Comparison of ENCODE assay signal across 1 cellular context in the genomic region with DNA sequence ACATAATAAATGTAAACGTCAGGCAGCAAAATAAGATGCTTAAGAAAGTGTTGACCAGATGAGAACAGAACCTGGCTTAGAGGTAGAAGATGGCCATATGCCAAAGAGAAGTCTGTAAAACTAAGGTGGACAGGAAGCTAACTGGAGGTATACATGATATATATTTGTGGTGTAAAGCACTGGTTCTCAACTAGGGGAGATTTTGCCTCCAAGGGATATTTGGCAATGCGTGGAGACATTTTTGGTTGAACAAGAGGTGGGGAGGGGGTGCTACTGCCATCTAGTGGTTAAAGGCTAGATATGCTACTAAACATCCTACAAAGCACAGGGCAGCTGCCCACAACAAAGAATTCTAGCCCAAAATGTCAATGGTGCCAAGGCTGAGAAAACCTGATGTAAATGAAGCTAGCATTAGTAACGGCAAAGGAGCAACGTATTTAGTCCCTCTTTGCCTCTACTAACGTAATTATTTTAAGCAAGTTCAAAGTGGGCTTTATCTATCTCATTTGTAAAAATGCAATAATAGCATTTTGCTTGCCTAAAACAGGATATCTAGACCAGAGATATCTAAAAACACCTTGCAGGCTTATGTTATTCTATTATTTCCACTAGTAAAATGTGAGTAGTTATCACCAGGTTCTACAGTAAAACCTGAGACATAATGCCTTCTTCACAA.
TF ChIP-seq lines count a peak whose summit lies in the region.

No MANE protein-coding gene starts in this region.

TF ChIP-seq in K562, 482 proteins besides CTCF, POLR2A, EP300 and RAD21 (continued from another document):
- TF ChIP-seq, protein P1, sequence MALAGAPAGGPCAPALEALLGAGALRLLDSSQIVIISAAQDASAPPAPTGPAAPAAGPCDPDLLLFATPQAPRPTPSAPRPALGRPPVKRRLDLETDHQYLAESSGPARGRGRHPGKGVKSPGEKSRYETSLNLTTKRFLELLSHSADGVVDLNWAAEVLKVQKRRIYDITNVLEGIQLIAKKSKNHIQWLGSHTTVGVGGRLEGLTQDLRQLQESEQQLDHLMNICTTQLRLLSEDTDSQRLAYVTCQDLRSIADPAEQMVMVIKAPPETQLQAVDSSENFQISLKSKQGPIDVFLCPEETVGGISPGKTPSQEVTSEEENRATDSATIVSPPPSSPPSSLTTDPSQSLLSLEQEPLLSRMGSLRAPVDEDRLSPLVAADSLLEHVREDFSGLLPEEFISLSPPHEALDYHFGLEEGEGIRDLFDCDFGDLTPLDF (CRISPR knock-in tag; IDR thresholded peaks at IDR 0.05): no peak
